ENCODE assay signal across 1 cellular context in genomic region chr9:98315551-98316060, GRCh38.
A peak's percentile ranks its signal among the peaks of the same experiment; 100 is the strongest.
TF ChIP-seq lines count a peak whose summit lies in the region.

No MANE protein-coding gene starts in this region.

TF ChIP-seq in HepG2, 621 proteins besides CTCF, POLR2A, EP300 and RAD21 (continued from another document):
- no peak for TF ChIP-seq PBX3 (CRISPR knock-in tag; IDR thresholded peaks at IDR 0.05; ENCODE audit: borderline replicate concordance)
- TF ChIP-seq ZNF547 (CRISPR knock-in tag; IDR thresholded peaks at IDR 0.05), result no peak
- no peak for TF ChIP-seq PRPF4 (IDR thresholded peaks at IDR 0.05; ENCODE audit: low read depth, low read length, poor library complexity, severe bottlenecking)
- no peak for TF ChIP-seq SSRP1 (CRISPR knock-in tag; IDR thresholded peaks at IDR 0.05)
- TF ChIP-seq ZBTB46 (CRISPR knock-in tag; IDR thresholded peaks at IDR 0.05; ENCODE audit: borderline replicate concordance), result no peak
- no peak for TF ChIP-seq ZNF670 (CRISPR knock-in tag; IDR thresholded peaks at IDR 0.05; ENCODE audit: borderline replicate concordance)
- no peak for TF ChIP-seq HES4 (CRISPR knock-in tag; IDR thresholded peaks at IDR 0.05; ENCODE audit: borderline replicate concordance)
- TF ChIP-seq NCOA2 (CRISPR knock-in tag; IDR thresholded peaks at IDR 0.05), result no peak
- TF ChIP-seq CHD4 (IDR thresholded peaks at IDR 0.05; ENCODE audit: borderline replicate concordance, low read length), result no peak
- TF ChIP-seq JUNB (CRISPR knock-in tag; IDR thresholded peaks at IDR 0.05; ENCODE audit: borderline replicate concordance), result no peak
- TF ChIP-seq TRAFD1 (CRISPR knock-in tag; IDR thresholded peaks at IDR 0.05; ENCODE audit: borderline replicate concordance), result no peak
- TF ChIP-seq ZNF263 (CRISPR knock-in tag; IDR thresholded peaks at IDR 0.05), result no peak
- no peak for TF ChIP-seq HOMEZ (CRISPR knock-in tag; IDR thresholded peaks at IDR 0.05; ENCODE audit: low read depth)
- TF ChIP-seq SETDB1 (CRISPR knock-in tag; IDR thresholded peaks at IDR 0.05; ENCODE audit: borderline replicate concordance), result no peak
- TF ChIP-seq XBP1 (CRISPR knock-in tag; IDR thresholded peaks at IDR 0.05), result no peak
- no peak for TF ChIP-seq TAF1 (CRISPR knock-in tag; IDR thresholded peaks at IDR 0.05)
- TF ChIP-seq ZNF549 (CRISPR knock-in tag; IDR thresholded peaks at IDR 0.05), result no peak
- no peak for TF ChIP-seq AHR (CRISPR knock-in tag; IDR thresholded peaks at IDR 0.05)
- no peak for TF ChIP-seq TAF15 (IDR thresholded peaks at IDR 0.05; ENCODE audit: low read depth, low read length, poor library complexity, severe bottlenecking)
- no peak for TF ChIP-seq HNRNPLL (IDR thresholded peaks at IDR 0.05; ENCODE audit: low read depth, low read length, poor library complexity, severe bottlenecking)
- TF ChIP-seq RXRB (CRISPR knock-in tag; IDR thresholded peaks at IDR 0.05; ENCODE audit: borderline replicate concordance), result no peak
- no peak for TF ChIP-seq NCOA5 (CRISPR knock-in tag; IDR thresholded peaks at IDR 0.05)
- no peak for TF ChIP-seq AHDC1 (CRISPR knock-in tag; IDR thresholded peaks at IDR 0.05; ENCODE audit: borderline replicate concordance)
- TF ChIP-seq NFE2L2 (IDR thresholded peaks at IDR 0.05; ENCODE audit: low read length), result no peak
- no peak for TF ChIP-seq ARHGAP35 (CRISPR knock-in tag; IDR thresholded peaks at IDR 0.05; ENCODE audit: borderline replicate concordance)
- no peak for TF ChIP-seq SP140L (CRISPR knock-in tag; IDR thresholded peaks at IDR 0.05; ENCODE audit: borderline replicate concordance)
- 0 out of 2 replicates have a peak, but pooled peaks have one; percentile 25 for TF ChIP-seq ZNF501 (CRISPR knock-in tag; IDR thresholded peaks at IDR 0.05)
- 0 out of 2 replicates have a peak, but pooled peaks have one; percentile 18 for TF ChIP-seq MIER2 (CRISPR knock-in tag; IDR thresholded peaks at IDR 0.05)
- no peak for TF ChIP-seq ARNT2 (CRISPR knock-in tag; IDR thresholded peaks at IDR 0.05; ENCODE audit: low read depth)
- TF ChIP-seq SPEN (CRISPR knock-in tag; IDR thresholded peaks at IDR 0.05; ENCODE audit: low read depth), result no peak
- TF ChIP-seq MXD4 (CRISPR knock-in tag; IDR thresholded peaks at IDR 0.05), result no peak
- no peak for TF ChIP-seq ATF4 (CRISPR knock-in tag; IDR thresholded peaks at IDR 0.05)
- no peak for TF ChIP-seq RBFOX2 (IDR thresholded peaks at IDR 0.05; ENCODE audit: low read depth, low read length)
- no peak for TF ChIP-seq DPF2 (CRISPR knock-in tag; IDR thresholded peaks at IDR 0.05; ENCODE audit: borderline replicate concordance, low read depth)
- no peak for TF ChIP-seq SRSF1 (optimal IDR thresholded peaks at IDR 0.05; ENCODE audit: low read depth, low read length)
- no peak for TF ChIP-seq BCL6 (CRISPR knock-in tag; IDR thresholded peaks at IDR 0.05)
- no peak for TF ChIP-seq ZNF674 (CRISPR knock-in tag; IDR thresholded peaks at IDR 0.05; ENCODE audit: low read depth)
- 0 out of 2 replicates have a peak, but pooled peaks have one; percentile 44 for TF ChIP-seq CCDC6 (CRISPR knock-in tag; IDR thresholded peaks at IDR 0.05)
- TF ChIP-seq ZNF292 (CRISPR knock-in tag; IDR thresholded peaks at IDR 0.05; ENCODE audit: borderline replicate concordance, low read depth), result no peak; the same call in 1 of the 2 replicates
- TF ChIP-seq, protein P1, sequence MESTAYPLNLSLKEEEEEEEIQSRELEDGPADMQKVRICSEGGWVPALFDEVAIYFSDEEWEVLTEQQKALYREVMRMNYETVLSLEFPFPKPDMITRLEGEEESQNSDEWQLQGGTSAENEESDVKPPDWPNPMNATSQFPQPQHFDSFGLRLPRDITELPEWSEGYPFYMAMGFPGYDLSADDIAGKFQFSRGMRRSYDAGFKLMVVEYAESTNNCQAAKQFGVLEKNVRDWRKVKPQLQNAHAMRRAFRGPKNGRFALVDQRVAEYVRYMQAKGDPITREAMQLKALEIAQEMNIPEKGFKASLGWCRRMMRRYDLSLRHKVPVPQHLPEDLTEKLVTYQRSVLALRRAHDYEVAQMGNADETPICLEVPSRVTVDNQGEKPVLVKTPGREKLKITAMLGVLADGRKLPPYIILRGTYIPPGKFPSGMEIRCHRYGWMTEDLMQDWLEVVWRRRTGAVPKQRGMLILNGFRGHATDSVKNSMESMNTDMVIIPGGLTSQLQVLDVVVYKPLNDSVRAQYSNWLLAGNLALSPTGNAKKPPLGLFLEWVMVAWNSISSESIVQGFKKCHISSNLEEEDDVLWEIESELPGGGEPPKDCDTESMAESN (CRISPR knock-in tag; conservative IDR thresholded peaks at IDR 0.05), result no peak
- no peak for TF ChIP-seq E2F2 (CRISPR knock-in tag; IDR thresholded peaks at IDR 0.05; ENCODE audit: borderline replicate concordance)
- TF ChIP-seq, protein P2, sequence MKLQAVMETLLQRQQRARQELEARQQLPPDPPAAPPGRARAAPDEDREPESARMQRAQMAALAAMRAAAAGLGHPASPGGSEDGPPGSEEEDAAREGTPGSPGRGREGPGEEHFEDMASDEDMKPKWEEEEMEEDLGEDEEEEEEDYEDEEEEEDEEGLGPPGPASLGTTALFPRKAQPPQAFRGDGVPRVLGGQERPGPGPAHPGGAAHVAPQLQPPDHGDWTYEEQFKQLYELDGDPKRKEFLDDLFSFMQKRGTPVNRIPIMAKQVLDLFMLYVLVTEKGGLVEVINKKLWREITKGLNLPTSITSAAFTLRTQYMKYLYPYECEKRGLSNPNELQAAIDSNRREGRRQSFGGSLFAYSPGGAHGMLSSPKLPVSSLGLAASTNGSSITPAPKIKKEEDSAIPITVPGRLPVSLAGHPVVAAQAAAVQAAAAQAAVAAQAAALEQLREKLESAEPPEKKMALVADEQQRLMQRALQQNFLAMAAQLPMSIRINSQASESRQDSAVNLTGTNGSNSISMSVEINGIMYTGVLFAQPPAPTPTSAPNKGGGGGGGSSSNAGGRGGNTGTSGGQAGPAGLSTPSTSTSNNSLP (IDR thresholded peaks at IDR 0.05; ENCODE audit: low read depth, low read length), result no peak
- TF ChIP-seq ZSCAN31 (CRISPR knock-in tag; IDR thresholded peaks at IDR 0.05; ENCODE audit: low read depth), result no peak
- no peak for TF ChIP-seq ZFP36 (IDR thresholded peaks at IDR 0.05; ENCODE audit: borderline replicate concordance, low read depth, low read length, partially characterized antibody)
- TF ChIP-seq RBAK (CRISPR knock-in tag; IDR thresholded peaks at IDR 0.05), result 0 out of 2 replicates have a peak, but pooled peaks have one; percentile 18
